In the genomic region with DNA sequence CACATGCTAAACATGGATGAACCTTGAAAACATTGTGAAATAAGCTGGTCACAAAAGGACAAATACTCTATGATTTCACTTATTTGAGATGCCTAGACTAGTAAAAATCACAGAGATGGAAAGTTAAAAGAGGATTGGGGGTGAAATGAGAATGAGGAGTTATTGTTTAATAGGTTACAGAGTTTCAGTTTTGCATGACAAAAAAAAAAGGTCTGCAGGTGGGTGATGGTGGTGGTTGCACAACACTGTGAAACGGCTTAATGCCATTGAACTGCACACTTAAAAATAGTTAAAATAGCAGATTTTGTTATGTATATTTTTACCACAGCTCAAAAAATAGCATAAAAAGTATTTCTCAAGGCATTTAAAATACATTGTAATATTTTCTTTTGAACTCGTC, we compare ENCODE assay signal across 29 cellular contexts.
"Had no signal": no experiment of that assay in that cellular context is flagged by ENCODE, and none has a peak within 500 bp of the region (broad histone marks: within the 10 kb centered on the region; RNA-seq: fewer than 3 reads in every experiment).

No MANE protein-coding gene starts in this region.

- DNase-seq: activated CD4-positive, alpha-beta memory T cell treated with anti-CD3 and anti-CD28 coated beads for 36 hours; activated CD4-positive, alpha-beta T cell treated with anti-CD3 and anti-CD28 coated beads for 36 hours; activated CD4-positive, alpha-beta T cell treated with anti-CD3 and anti-CD28 coated beads, Interleukin-2, amount 10 ng/mL, durations not matched to agents 24 days and 14 days; activated CD4-positive, CD25-positive, alpha-beta regulatory T cell; activated CD4-positive, CD25-positive, alpha-beta regulatory T cell treated with anti-CD3 and anti-CD28 coated beads, Interleukin-2, amount 50 U/mL, for 72 hours; activated CD8-positive, alpha-beta memory T cell treated with anti-CD3 and anti-CD28 coated beads, Interleukin-2, amount 50 U/mL, for 48 hours; activated gamma-delta T cell; activated naive CD4-positive, alpha-beta T cell; activated naive CD4-positive, alpha-beta T cell treated with anti-CD3 and anti-CD28 coated beads, Interleukin-2, amount 10 ng/mL, durations not matched to agents 7 days and 5 days; activated naive CD8-positive, alpha-beta T cell treated with anti-CD3 and anti-CD28 coated beads, Interleukin-2, amount 10 ng/mL, durations not matched to agents 7 days and 5 days; activated T-cell treated with anti-CD3 and anti-CD28 coated beads for 4 hours; activated T-cell treated with anti-CD3 and anti-CD28 coated beads, Interleukin-2, amount 50 U/mL, for 24 hours; activated T-cell treated with anti-CD3 and anti-CD28 coated beads, Interleukin-2, amount 50 U/mL, for 72 hours; central memory CD4-positive, alpha-beta T cell; cerebellar nuclear complex; colonic mucosa; effector CD8-positive, alpha-beta T cell; esophagus squamous epithelium; foreskin melanocyte; heart right ventricle had no signal

- H3K4me2 ChIP-seq: hepatocyte had no signal

- H3K9me3 ChIP-seq: ascending aorta, breast epithelium, colonic mucosa, esophagus squamous epithelium, gastroesophageal sphincter, heart right ventricle had no signal

- H3K27ac Mint-ChIP-seq: activated CD4-positive, alpha-beta memory T cell treated with anti-CD3 and anti-CD28 coated beads for 36 hours; activated CD4-positive, alpha-beta T cell treated with anti-CD3 and anti-CD28 coated beads for 36 hours; activated CD4-positive, alpha-beta T cell treated with anti-CD3 and anti-CD28 coated beads, Interleukin-2, amount 10 ng/mL, durations not matched to agents 24 days and 14 days; activated naive CD4-positive, alpha-beta T cell treated with anti-CD3 and anti-CD28 coated beads, Interleukin-2, amount 10 ng/mL, durations not matched to agents 7 days and 5 days; activated naive CD4-positive, alpha-beta T cell treated with anti-CD3 and anti-CD28 coated beads, Interleukin-2, amount 50 U/mL, for 72 hours; activated naive CD8-positive, alpha-beta T cell treated with anti-CD3 and anti-CD28 coated beads, Interleukin-2, amount 10 ng/mL, durations not matched to agents 7 days and 5 days; activated T-cell treated with anti-CD3 and anti-CD28 coated beads, Interleukin-2, amount 50 U/mL, for 24 hours; activated T-cell treated with anti-CD3 and anti-CD28 coated beads, Interleukin-2, amount 50 U/mL, for 72 hours; brain; T-helper 2 cell treated with Interferon-gamma antibody and Interleukin-4, amounts not matched to agents 5 μg/mL and 100 μg/mL, for 36 hours had no signal

- ATAC-seq: activated CD4-positive, alpha-beta T cell treated with anti-CD3 and anti-CD28 coated beads for 36 hours; activated naive CD4-positive, alpha-beta T cell treated with anti-CD3 and anti-CD28 coated beads, Interleukin-2, amount 50 U/mL, for 72 hours; activated T-cell treated with anti-CD3 and anti-CD28 coated beads, Interleukin-2, amount 50 U/mL, for 72 hours; gastroesophageal sphincter; heart right ventricle had no signal

- H3K4me1 Mint-ChIP-seq: activated CD4-positive, alpha-beta T cell treated with anti-CD3 and anti-CD28 coated beads for 36 hours; activated CD4-positive, alpha-beta T cell treated with anti-CD3 and anti-CD28 coated beads, Interleukin-2, amount 10 ng/mL, durations not matched to agents 24 days and 14 days; activated naive CD4-positive, alpha-beta T cell treated with anti-CD3 and anti-CD28 coated beads, Interleukin-2, amount 10 ng/mL, durations not matched to agents 7 days and 5 days; activated naive CD8-positive, alpha-beta T cell treated with anti-CD3 and anti-CD28 coated beads, Interleukin-2, amount 10 ng/mL, durations not matched to agents 7 days and 5 days had no signal

- H3K27ac ChIP-seq: ascending aorta, breast epithelium, cardiac muscle cell, colonic mucosa, epithelial cell of prostate, esophagus squamous epithelium, gastroesophageal sphincter, heart right ventricle, hepatocyte had no signal

- H3K79me2 ChIP-seq: hepatocyte had no signal

- H2AFZ ChIP-seq: hepatocyte had no signal

- H3K36me3 Mint-ChIP-seq: activated CD4-positive, alpha-beta memory T cell treated with anti-CD3 and anti-CD28 coated beads for 36 hours; activated naive CD4-positive, alpha-beta T cell treated with anti-CD3 and anti-CD28 coated beads, Interleukin-2, amount 10 ng/mL, durations not matched to agents 7 days and 5 days; activated naive CD4-positive, alpha-beta T cell treated with anti-CD3 and anti-CD28 coated beads, Interleukin-2, amount 50 U/mL, for 72 hours; activated naive CD8-positive, alpha-beta T cell treated with anti-CD3 and anti-CD28 coated beads, Interleukin-2, amount 10 ng/mL, durations not matched to agents 7 days and 5 days; brain had no signal

- H3K27me3 ChIP-seq: ascending aorta, breast epithelium, colonic mucosa, hepatocyte had no signal

- H3K4me3 Mint-ChIP-seq: activated CD4-positive, alpha-beta memory T cell treated with anti-CD3 and anti-CD28 coated beads for 36 hours; activated CD4-positive, alpha-beta T cell treated with anti-CD3 and anti-CD28 coated beads for 36 hours; activated CD4-positive, alpha-beta T cell treated with anti-CD3 and anti-CD28 coated beads, Interleukin-2, amount 10 ng/mL, durations not matched to agents 24 days and 14 days; activated naive CD4-positive, alpha-beta T cell treated with anti-CD3 and anti-CD28 coated beads, Interleukin-2, amount 10 ng/mL, durations not matched to agents 7 days and 5 days; activated naive CD8-positive, alpha-beta T cell treated with anti-CD3 and anti-CD28 coated beads, Interleukin-2, amount 10 ng/mL, durations not matched to agents 7 days and 5 days; activated T-cell treated with anti-CD3 and anti-CD28 coated beads, Interleukin-2, amount 50 U/mL, for 24 hours; activated T-cell treated with anti-CD3 and anti-CD28 coated beads, Interleukin-2, amount 50 U/mL, for 72 hours; brain; T-helper 2 cell treated with Interferon-gamma antibody and Interleukin-4, amounts not matched to agents 5 μg/mL and 100 μg/mL, for 36 hours had no signal

- H3K9me3 Mint-ChIP-seq: activated CD4-positive, alpha-beta memory T cell treated with anti-CD3 and anti-CD28 coated beads for 36 hours; activated naive CD4-positive, alpha-beta T cell treated with anti-CD3 and anti-CD28 coated beads, Interleukin-2, amount 10 ng/mL, durations not matched to agents 7 days and 5 days; activated naive CD4-positive, alpha-beta T cell treated with anti-CD3 and anti-CD28 coated beads, Interleukin-2, amount 50 U/mL, for 72 hours; activated naive CD8-positive, alpha-beta T cell treated with anti-CD3 and anti-CD28 coated beads, Interleukin-2, amount 10 ng/mL, durations not matched to agents 7 days and 5 days; activated T-cell treated with anti-CD3 and anti-CD28 coated beads, Interleukin-2, amount 50 U/mL, for 24 hours; T-helper 2 cell treated with Interferon-gamma antibody and Interleukin-4, amounts not matched to agents 5 μg/mL and 100 μg/mL, for 36 hours had no signal

- H3K27me3 Mint-ChIP-seq: activated naive CD4-positive, alpha-beta T cell treated with anti-CD3 and anti-CD28 coated beads, Interleukin-2, amount 10 ng/mL, durations not matched to agents 7 days and 5 days had no signal

- H3K4me3 ChIP-seq: ascending aorta, breast epithelium, cardiac muscle cell, colonic mucosa, esophagus squamous epithelium, gastroesophageal sphincter, heart right ventricle, hepatocyte had no signal

- H3K36me3 ChIP-seq: ascending aorta, breast epithelium, cardiac muscle cell, colonic mucosa, esophagus squamous epithelium, gastroesophageal sphincter, heart right ventricle had no signal

- H3K4me1 ChIP-seq: ascending aorta, breast epithelium, colonic mucosa, esophagus squamous epithelium, gastroesophageal sphincter, heart right ventricle had no signal
